Comparison of ENCODE assay signal across 8 cellular contexts in genomic region chr11:119335091-119335654, GRCh38. TPM values are rescaled to one million over a fixed set of nuclear protein-coding genes. Genes with fewer than 3 reads are reported as not detected.
DNase-seq lines count a peak whose midpoint lies in the region; ATAC-seq and TF ChIP-seq lines count a peak whose summit lies in the region.

No MANE protein-coding gene starts in this region.

- H3K27ac ChIP-seq in CD8-positive, alpha-beta T cell (ENCODE audit: low read depth, low read length), result peak overlapping the region; percentile 68
- H3K27ac ChIP-seq in OCI-LY7 (ENCODE audit: low read depth, low read length, poor library complexity, severe bottlenecking) (peak overlapping the region; percentile 46), osteoblast (ENCODE audit: low read depth, low read length) (peak overlapping the region; percentile 81)

- H3K4me3 Mint-ChIP-seq in CD8-positive, alpha-beta T cell, result peak overlapping the region; percentile 98

- H3K4me1 Mint-ChIP-seq in CD8-positive, alpha-beta T cell (ENCODE audit: low read depth), result peaks cover 29% of the 10 kb centered on the region

- BruUV-seq in OCI-LY7 (replicated peaks; lab: Mats Ljungman, UMichigan), result no TSS peak

- DNase-seq in CD8-positive, alpha-beta T cell, result no peak
- no peak for DNase-seq in OCI-LY7 (ENCODE audit: low spot score)
- DNase-seq in erythroblast (lab: John Stamatoyannopoulos, UW), result peak; percentile 36 to 62
- no peak for DNase-seq in osteoblast (ENCODE audit: insufficient read length, low spot score, missing footprints)
- no peak for DNase-seq in UCSD-AML1 (lab: John Stamatoyannopoulos, UW; ENCODE audit: unreplicated experiment)
- no peak for DNase-seq in NCI-H526 treated with DMSO at 0.1 percent for 48 hours (lab: John Stamatoyannopoulos, UW)
- no peak for DNase-seq in GOT3 (lab: John Stamatoyannopoulos, UW)
- no peak for DNase-seq in NK-92 treated with Interleukin-12 subunit alpha and Interleukin-12 subunit beta, amount 100 ng/mL, for 24 hours (lab: John Stamatoyannopoulos, UW)

- H3K4me1 ChIP-seq in CD8-positive, alpha-beta T cell (ENCODE audit: insufficient read depth, low read length), result peaks cover 15% of the 10 kb centered on the region
- H3K4me1 ChIP-seq in OCI-LY7 (ENCODE audit: insufficient read depth, low read length, poor library complexity, severe bottlenecking), result peaks cover 40% of the 10 kb centered on the region
- H3K4me1 ChIP-seq in osteoblast (ENCODE audit: insufficient read depth, low read length), result peaks cover 47% of the 10 kb centered on the region

- no peaks in the 10 kb centered on the region for H3K9me3 ChIP-seq in CD8-positive, alpha-beta T cell (ENCODE audit: low read length)
- no peaks in the 10 kb centered on the region for H3K9me3 ChIP-seq in OCI-LY7 (ENCODE audit: low read length)
- H3K9me3 ChIP-seq in osteoblast (ENCODE audit: low read depth, low read length), result no peaks in the 10 kb centered on the region

- H3K4me3 ChIP-seq in CD8-positive, alpha-beta T cell (ENCODE audit: low read depth, low read length), result peak overlapping the region; percentile 77
- H3K4me3 ChIP-seq in OCI-LY7 (ENCODE audit: low read depth, low read length, poor library complexity, severe bottlenecking), result peak overlapping the region; percentile 81
- H3K4me3 ChIP-seq in osteoblast (ENCODE audit: insufficient read depth, low read length), result peak overlapping the region; percentile 92

- TF ChIP-seq CTCF in CD8-positive, alpha-beta T cell (IDR thresholded peaks at IDR 0.05), result no peak
- TF ChIP-seq CTCF in OCI-LY7 (conservative IDR thresholded peaks at IDR 0.05; ENCODE audit: low read length), result no peak
- no peak for TF ChIP-seq CTCF in osteoblast (IDR thresholded peaks at IDR 0.05; ENCODE audit: extremely low read depth, low read depth, low read length)

- peaks cover 25% of the 10 kb centered on the region for H3K36me3 Mint-ChIP-seq in CD8-positive, alpha-beta T cell

- H3K27ac Mint-ChIP-seq in CD8-positive, alpha-beta T cell, result peak overlapping the region; percentile 97

- peaks cover 10% of the 10 kb centered on the region; the same call in 1 of the 2 replicates for H3K79me2 ChIP-seq in OCI-LY7 (ENCODE audit: insufficient read depth, low read depth, low read length)
- peaks cover 28% of the 10 kb centered on the region for H3K79me2 ChIP-seq in osteoblast (ENCODE audit: insufficient read depth, low read length)

- H3K4me2 ChIP-seq in OCI-LY7 (ENCODE audit: low read length) (peak overlapping the region; percentile 91), osteoblast (ENCODE audit: insufficient read depth, low read length) (peak overlapping the region; percentile 94)

- peaks cover 14% of the 10 kb centered on the region for H3K27me3 Mint-ChIP-seq in CD8-positive, alpha-beta T cell (ENCODE audit: low read depth)

- H3K9me2 ChIP-seq in OCI-LY7 (ENCODE audit: insufficient read depth, low read length), result no peaks in the 10 kb centered on the region

- intact Hi-C loops in CD8-positive, alpha-beta T cell (cut with DNase I, micrococcal nuclease), result loop anchor here in 1 of 2 experiments (2.0 kb wide), 1 partner anchor 14 kb away; no protein-coding TSS in a partner anchor
- intact Hi-C loops in OCI-LY7 (cut with micrococcal nuclease; ENCODE audit: unreplicated experiment), result loop anchor here (5.0 kb wide), 1 partner anchor 137 kb away; no protein-coding TSS in a partner anchor

- H3K9me3 Mint-ChIP-seq in CD8-positive, alpha-beta T cell, result no peaks in the 10 kb centered on the region

- no peaks in the 10 kb centered on the region for H3K36me3 ChIP-seq in CD8-positive, alpha-beta T cell (ENCODE audit: insufficient read depth, low read length)
- H3K36me3 ChIP-seq in OCI-LY7 (ENCODE audit: insufficient read depth, low read length) (peaks cover 6% of the 10 kb centered on the region; the same call in 1 of the 2 replicates), osteoblast (ENCODE audit: insufficient read depth, low read length) (peaks cover 6% of the 10 kb centered on the region)

- CTCF ChIA-PET in CD8-positive, alpha-beta T cell (lab: Charles Lee), result interaction anchor here (1.0 to 8.0 kb wide), 2 partner anchors 11 to 21 kb away, joined by 5 to 103 read pairs; no protein-coding TSS in a partner anchor
- CTCF ChIA-PET in OCI-LY7 (lab: Charles Lee; ENCODE audit: unreplicated experiment), result interaction anchor here (1.0 kb wide), 1 partner anchor 12 kb away, joined by 4 read pairs; no protein-coding TSS in a partner anchor

- TF ChIP-seq POLR2A in erythroblast (IDR thresholded peaks at IDR 0.05; ENCODE audit: low read length), result no peak

- POLR2A ChIA-PET in CD8-positive, alpha-beta T cell (lab: Charles Lee), result no interaction called here
- POLR2A ChIA-PET in OCI-LY7 (lab: Charles Lee), result interaction anchor here (0.8 to 1.8 kb wide), 4 partner anchors 10 to 29 kb away, joined by 3 to 4 read pairs (median 3); no protein-coding TSS in a partner anchor

- H2AFZ ChIP-seq in OCI-LY7 (ENCODE audit: low read length) (no peak overlapping the region), osteoblast (ENCODE audit: low read length) (peak overlapping the region; percentile 94)

- ATAC-seq in CD8-positive, alpha-beta T cell, result no peak

- H4K20me1 ChIP-seq in OCI-LY7 (ENCODE audit: insufficient read depth, low read length), result no peaks in the 10 kb centered on the region
- H4K20me1 ChIP-seq in osteoblast (ENCODE audit: insufficient read depth, low read length), result peaks cover 12% of the 10 kb centered on the region

- peaks cover 20% of the 10 kb centered on the region for H3K27me3 ChIP-seq in CD8-positive, alpha-beta T cell (ENCODE audit: insufficient read depth, low read length)
- peaks cover 2% of the 10 kb centered on the region for H3K27me3 ChIP-seq in osteoblast (ENCODE audit: insufficient read depth, low read length)

RNA-seq across cellular contexts. Expression of gene RNF26, which starts 0.8 kb away (rescaled TPM):
- 10 to 100 TPM; 20.9 TPM for total RNA-seq in CD8-positive, alpha-beta T cell
- total RNA-seq in OCI-LY7 (2014; rRNA removed; shearing (Covaris generic)), result 11.7 and 13.9 TPM in 2 replicates
- total RNA-seq in OCI-LY7 (2022) (52.5 and 56.2 TPM in 2 replicates), osteoblast (4.0 and 5.0 TPM in 2 replicates)

RNA-seq across cellular contexts. Expression of gene C1QTNF5, which starts 5.5 kb away (rescaled TPM):
- total RNA-seq in CD8-positive, alpha-beta T cell, result not detected
- total RNA-seq in OCI-LY7 (2014; rRNA removed; shearing (Covaris generic)), result not detected in 2 replicates
- total RNA-seq in OCI-LY7 (2022), result not detected in 2 replicates
- 35.9 and 41.3 TPM in 2 replicates for total RNA-seq in osteoblast

RNA-seq across cellular contexts. Expression of gene MFRP, which starts 11.3 kb away (rescaled TPM):
- total RNA-seq in CD8-positive, alpha-beta T cell, result not detected
- total RNA-seq in OCI-LY7 (2014; rRNA removed; shearing (Covaris generic)), result not detected in 2 replicates
- total RNA-seq in OCI-LY7 (2022) (not detected in 2 replicates), osteoblast (not detected in 2 replicates)

RNA-seq across cellular contexts. Expression of gene MCAM, which starts 18.2 kb away (rescaled TPM):
- total RNA-seq in CD8-positive, alpha-beta T cell, result 10 to 100 TPM; 16.1 to 18.3 TPM
- total RNA-seq in OCI-LY7 (2014; rRNA removed; shearing (Covaris generic)), result 0.69 and 2.6 TPM in 2 replicates
- 1.3 and 3.2 TPM in 2 replicates for total RNA-seq in OCI-LY7 (2022)
- total RNA-seq in osteoblast, result 11.2 and 14.1 TPM in 2 replicates

RNA-seq across cellular contexts. Expression of gene USP2, which starts 46.3 kb away (rescaled TPM):
- total RNA-seq in CD8-positive, alpha-beta T cell, result 1 to 10 TPM; 3.4 to 5.9 TPM
- total RNA-seq in OCI-LY7 (2014; rRNA removed; shearing (Covaris generic)), result 4.3 and 10.6 TPM in 2 replicates
- 20.6 and 24.5 TPM in 2 replicates for total RNA-seq in OCI-LY7 (2022)
- total RNA-seq in osteoblast, result 0.29 and 0.36 TPM in 2 replicates

Comparison
In these comparisons a context has a peak if more than half of its experiments do, and no peak if none do; other contexts are left out.
1. DNase-seq: peak in erythroblast (2 of 2); none in CD8-positive, alpha-beta T cell (0 of 7), OCI-LY7 (single experiment), osteoblast (single experiment), UCSD-AML1 (single experiment), NCI-H526 treated with DMSO at 0.1 percent for 48 hours (single experiment), GOT3 (single experiment) and NK-92 treated with Interleukin-12 subunit alpha and Interleukin-12 subunit beta, amount 100 ng/mL, for 24 hours (single experiment).
2. RNA of gene C1QTNF5, which starts 5.5 kb away (total RNA-seq): 35.9 to 41.3 TPM in osteoblast; not detected in OCI-LY7 and not detected in CD8-positive, alpha-beta T cell; every median in the first group is over 10 times any median in the second.
3. Peak in every context shown above with its lines, with median percentiles within 50 percentile points of each other: H3K27ac ChIP-seq and H3K4me3 ChIP-seq.